1 cellular context compared by ENCODE assay signal in the genomic region with DNA sequence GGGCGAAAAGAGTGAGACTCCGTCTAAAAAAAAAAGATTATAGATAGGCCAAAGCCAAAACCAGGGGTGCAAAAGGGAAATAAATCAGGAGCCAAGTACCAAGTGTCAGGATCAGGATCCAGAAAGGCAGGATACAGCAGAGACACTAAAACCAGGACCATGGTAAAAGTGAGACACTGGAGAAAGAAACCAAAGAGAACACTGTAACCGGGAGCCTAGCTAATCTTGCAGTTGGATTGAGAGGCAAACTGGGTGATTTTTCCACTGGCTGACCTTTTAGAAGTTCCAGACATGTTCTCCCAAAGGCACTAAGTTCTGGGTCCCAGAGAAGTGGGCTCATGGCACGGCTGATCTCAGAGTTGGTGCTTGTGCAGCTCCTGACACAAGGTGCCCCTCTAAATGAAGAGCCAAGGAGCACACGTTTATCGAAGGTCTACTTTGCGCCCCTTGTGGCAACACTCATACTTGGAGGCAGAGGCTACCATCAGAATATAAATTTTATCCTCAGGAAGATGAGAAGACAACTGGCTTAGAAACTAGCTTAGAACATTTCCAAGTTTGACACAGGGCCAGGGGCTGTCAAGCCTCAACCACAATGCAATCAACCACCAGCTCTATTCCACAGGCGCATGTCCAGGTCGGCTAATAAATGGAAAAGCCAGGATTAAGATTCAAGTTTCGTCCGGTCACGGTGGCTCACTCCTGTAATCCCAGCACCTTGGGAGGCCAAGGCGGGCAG.
TF ChIP-seq lines count a peak whose summit lies in the region.

No MANE protein-coding gene starts in this region.

TF ChIP-seq in WTC11, 78 proteins besides CTCF, POLR2A, EP300 and RAD21 (continued from another document):
- no peak for TF ChIP-seq KAT7 (CRISPR knock-in tag; IDR thresholded peaks at IDR 0.05; ENCODE audit: borderline replicate concordance)
- TF ChIP-seq, protein P1, sequence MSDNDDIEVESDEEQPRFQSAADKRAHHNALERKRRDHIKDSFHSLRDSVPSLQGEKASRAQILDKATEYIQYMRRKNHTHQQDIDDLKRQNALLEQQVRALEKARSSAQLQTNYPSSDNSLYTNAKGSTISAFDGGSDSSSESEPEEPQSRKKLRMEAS (CRISPR knock-in tag; IDR thresholded peaks at IDR 0.05): no peak
- TF ChIP-seq SOX15 (CRISPR knock-in tag; IDR thresholded peaks at IDR 0.05): no peak
- TF ChIP-seq, protein P2, sequence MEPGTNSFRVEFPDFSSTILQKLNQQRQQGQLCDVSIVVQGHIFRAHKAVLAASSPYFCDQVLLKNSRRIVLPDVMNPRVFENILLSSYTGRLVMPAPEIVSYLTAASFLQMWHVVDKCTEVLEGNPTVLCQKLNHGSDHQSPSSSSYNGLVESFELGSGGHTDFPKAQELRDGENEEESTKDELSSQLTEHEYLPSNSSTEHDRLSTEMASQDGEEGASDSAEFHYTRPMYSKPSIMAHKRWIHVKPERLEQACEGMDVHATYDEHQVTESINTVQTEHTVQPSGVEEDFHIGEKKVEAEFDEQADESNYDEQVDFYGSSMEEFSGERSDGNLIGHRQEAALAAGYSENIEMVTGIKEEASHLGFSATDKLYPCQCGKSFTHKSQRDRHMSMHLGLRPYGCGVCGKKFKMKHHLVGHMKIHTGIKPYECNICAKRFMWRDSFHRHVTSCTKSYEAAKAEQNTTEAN (CRISPR knock-in tag; IDR thresholded peaks at IDR 0.05): no peak
- no peak for TF ChIP-seq TCF7 (CRISPR knock-in tag; IDR thresholded peaks at IDR 0.05; ENCODE audit: low read depth)
- TF ChIP-seq, protein P3, sequence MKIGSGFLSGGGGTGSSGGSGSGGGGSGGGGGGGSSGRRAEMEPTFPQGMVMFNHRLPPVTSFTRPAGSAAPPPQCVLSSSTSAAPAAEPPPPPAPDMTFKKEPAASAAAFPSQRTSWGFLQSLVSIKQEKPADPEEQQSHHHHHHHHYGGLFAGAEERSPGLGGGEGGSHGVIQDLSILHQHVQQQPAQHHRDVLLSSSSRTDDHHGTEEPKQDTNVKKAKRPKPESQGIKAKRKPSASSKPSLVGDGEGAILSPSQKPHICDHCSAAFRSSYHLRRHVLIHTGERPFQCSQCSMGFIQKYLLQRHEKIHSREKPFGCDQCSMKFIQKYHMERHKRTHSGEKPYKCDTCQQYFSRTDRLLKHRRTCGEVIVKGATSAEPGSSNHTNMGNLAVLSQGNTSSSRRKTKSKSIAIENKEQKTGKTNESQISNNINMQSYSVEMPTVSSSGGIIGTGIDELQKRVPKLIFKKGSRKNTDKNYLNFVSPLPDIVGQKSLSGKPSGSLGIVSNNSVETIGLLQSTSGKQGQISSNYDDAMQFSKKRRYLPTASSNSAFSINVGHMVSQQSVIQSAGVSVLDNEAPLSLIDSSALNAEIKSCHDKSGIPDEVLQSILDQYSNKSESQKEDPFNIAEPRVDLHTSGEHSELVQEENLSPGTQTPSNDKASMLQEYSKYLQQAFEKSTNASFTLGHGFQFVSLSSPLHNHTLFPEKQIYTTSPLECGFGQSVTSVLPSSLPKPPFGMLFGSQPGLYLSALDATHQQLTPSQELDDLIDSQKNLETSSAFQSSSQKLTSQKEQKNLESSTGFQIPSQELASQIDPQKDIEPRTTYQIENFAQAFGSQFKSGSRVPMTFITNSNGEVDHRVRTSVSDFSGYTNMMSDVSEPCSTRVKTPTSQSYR (CRISPR knock-in tag; IDR thresholded peaks at IDR 0.05): no peak
- TF ChIP-seq, protein P4, sequence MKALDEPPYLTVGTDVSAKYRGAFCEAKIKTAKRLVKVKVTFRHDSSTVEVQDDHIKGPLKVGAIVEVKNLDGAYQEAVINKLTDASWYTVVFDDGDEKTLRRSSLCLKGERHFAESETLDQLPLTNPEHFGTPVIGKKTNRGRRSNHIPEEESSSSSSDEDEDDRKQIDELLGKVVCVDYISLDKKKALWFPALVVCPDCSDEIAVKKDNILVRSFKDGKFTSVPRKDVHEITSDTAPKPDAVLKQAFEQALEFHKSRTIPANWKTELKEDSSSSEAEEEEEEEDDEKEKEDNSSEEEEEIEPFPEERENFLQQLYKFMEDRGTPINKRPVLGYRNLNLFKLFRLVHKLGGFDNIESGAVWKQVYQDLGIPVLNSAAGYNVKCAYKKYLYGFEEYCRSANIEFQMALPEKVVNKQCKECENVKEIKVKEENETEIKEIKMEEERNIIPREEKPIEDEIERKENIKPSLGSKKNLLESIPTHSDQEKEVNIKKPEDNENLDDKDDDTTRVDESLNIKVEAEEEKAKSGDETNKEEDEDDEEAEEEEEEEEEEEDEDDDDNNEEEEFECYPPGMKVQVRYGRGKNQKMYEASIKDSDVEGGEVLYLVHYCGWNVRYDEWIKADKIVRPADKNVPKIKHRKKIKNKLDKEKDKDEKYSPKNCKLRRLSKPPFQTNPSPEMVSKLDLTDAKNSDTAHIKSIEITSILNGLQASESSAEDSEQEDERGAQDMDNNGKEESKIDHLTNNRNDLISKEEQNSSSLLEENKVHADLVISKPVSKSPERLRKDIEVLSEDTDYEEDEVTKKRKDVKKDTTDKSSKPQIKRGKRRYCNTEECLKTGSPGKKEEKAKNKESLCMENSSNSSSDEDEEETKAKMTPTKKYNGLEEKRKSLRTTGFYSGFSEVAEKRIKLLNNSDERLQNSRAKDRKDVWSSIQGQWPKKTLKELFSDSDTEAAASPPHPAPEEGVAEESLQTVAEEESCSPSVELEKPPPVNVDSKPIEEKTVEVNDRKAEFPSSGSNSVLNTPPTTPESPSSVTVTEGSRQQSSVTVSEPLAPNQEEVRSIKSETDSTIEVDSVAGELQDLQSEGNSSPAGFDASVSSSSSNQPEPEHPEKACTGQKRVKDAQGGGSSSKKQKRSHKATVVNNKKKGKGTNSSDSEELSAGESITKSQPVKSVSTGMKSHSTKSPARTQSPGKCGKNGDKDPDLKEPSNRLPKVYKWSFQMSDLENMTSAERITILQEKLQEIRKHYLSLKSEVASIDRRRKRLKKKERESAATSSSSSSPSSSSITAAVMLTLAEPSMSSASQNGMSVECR (CRISPR knock-in tag; IDR thresholded peaks at IDR 0.05; ENCODE audit: borderline replicate concordance): no peak
- no peak for TF ChIP-seq IRF2 (CRISPR knock-in tag; IDR thresholded peaks at IDR 0.05; ENCODE audit: borderline replicate concordance, low read depth)
- no peak for TF ChIP-seq CBFB (CRISPR knock-in tag; IDR thresholded peaks at IDR 0.05; ENCODE audit: low read depth)
- TF ChIP-seq MXD4 (CRISPR knock-in tag; IDR thresholded peaks at IDR 0.05; ENCODE audit: borderline replicate concordance): no peak
